8 cellular contexts compared by ENCODE assay signal in the genomic region with DNA sequence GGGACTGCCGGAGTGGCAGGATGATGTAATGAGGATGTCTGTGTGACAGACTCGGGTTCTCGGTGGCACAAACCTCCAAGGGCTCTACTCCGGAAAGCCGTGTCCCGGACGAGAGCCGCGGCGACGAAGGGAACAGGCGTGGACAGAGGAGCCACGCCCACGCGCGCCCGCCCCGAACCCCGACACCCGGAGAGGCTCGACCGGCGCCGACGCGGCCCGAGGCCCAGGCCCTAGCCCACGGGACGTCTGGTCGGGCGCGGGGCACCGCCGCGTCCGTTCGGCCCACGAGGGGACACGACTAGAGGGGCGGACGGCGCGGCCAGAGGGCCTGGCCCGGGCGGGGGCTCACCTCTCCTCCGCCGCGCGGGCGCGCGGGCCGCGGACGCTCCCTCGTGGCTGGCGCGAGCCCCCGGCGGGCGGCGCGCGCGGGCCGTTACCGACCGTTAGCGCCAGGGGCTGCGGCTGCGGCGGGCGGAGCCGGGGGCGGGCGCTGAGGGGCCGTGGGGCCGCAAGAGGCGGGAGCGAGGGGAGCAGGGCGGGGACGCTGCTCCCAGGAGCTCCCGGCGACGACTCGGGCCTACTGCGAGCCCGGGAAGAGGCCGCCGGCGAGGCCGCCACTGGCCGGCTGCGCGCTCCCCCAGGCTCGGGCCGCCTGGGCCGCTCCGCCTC. TPM values are rescaled to one million over a fixed set of nuclear protein-coding genes. Genes with fewer than 3 reads are reported as not detected.
DNase-seq lines count a peak whose midpoint lies in the region; ATAC-seq lines count a peak whose summit lies in the region.

No MANE protein-coding gene starts in this region.

- peak overlapping the region; percentile 80 to 96 (median 88) for H3K4me3 Mint-ChIP-seq in IgD-negative memory B cell
- H3K4me3 Mint-ChIP-seq in T-helper 2 cell treated with Interferon-gamma antibody and Interleukin-4, amounts not matched to agents 5 μg/mL and 100 μg/mL, for 36 hours, result peak overlapping the region; percentile 87

- no peaks in the 10 kb centered on the region for H3K36me3 ChIP-seq in mucosa of rectum (ENCODE audit: control insufficient read depth in 2 of 2, insufficient read depth in 2 of 2, low read length in 2 of 2)

- no peak overlapping the region for H3K9ac ChIP-seq in mucosa of rectum (ENCODE audit: low read depth in 1 of 2, low read length in 2 of 2)

- peak overlapping the region; percentile 52 to 68 for H3K4me3 ChIP-seq in mucosa of rectum (ENCODE audit: low read length in 2 of 2)

- ATAC-seq in activated CD4-positive, CD25-positive, alpha-beta regulatory T cell treated with anti-CD3 and anti-CD28 coated beads, Interleukin-2, amount 50 U/mL, for 24 hours, result peak; percentile 19 to 34
- peak; percentile 34 for ATAC-seq in GM21786 (IDR thresholded peaks at IDR 0.05; ENCODE audit: unreplicated experiment)

- H3K4me1 Mint-ChIP-seq in IgD-negative memory B cell, result peaks cover 13 to 17% (median 15%) of the 10 kb centered on the region in 3 donors
- peaks cover 21% of the 10 kb centered on the region for H3K4me1 Mint-ChIP-seq in T-helper 2 cell treated with Interferon-gamma antibody and Interleukin-4, amounts not matched to agents 5 μg/mL and 100 μg/mL, for 36 hours (ENCODE audit: low read depth)

- H3K27ac ChIP-seq in mucosa of rectum (ENCODE audit: low read depth in 2 of 2, low read length in 2 of 2), result no peak overlapping the region

- H3K4me1 ChIP-seq in mucosa of rectum (ENCODE audit: control insufficient read depth in 2 of 2, insufficient read depth in 2 of 2, low read length in 2 of 2), result peaks cover 14 to 19% of the 10 kb centered on the region in 2 donors

- peaks cover 4 to 16% (median 6%) of the 10 kb centered on the region in 3 donors for H3K9me3 Mint-ChIP-seq in IgD-negative memory B cell
- H3K9me3 Mint-ChIP-seq in T-helper 2 cell treated with Interferon-gamma antibody and Interleukin-4, amounts not matched to agents 5 μg/mL and 100 μg/mL, for 36 hours, result peaks cover 8% of the 10 kb centered on the region

- no peaks in the 10 kb centered on the region for H3K9me3 ChIP-seq in mucosa of rectum (ENCODE audit: control insufficient read depth in 2 of 2, low read length in 2 of 2)

- H3K36me3 Mint-ChIP-seq in IgD-negative memory B cell, result peaks cover 5% of the 10 kb centered on the region
- H3K36me3 Mint-ChIP-seq in T-helper 2 cell treated with Interferon-gamma antibody and Interleukin-4, amounts not matched to agents 5 μg/mL and 100 μg/mL, for 36 hours (ENCODE audit: low read depth), result peaks cover 10% of the 10 kb centered on the region

- peak overlapping the region in 2 of 3 donors; percentile 84 to 87 for H3K27ac Mint-ChIP-seq in IgD-negative memory B cell
- H3K27ac Mint-ChIP-seq in T-helper 2 cell treated with Interferon-gamma antibody and Interleukin-4, amounts not matched to agents 5 μg/mL and 100 μg/mL, for 36 hours, result peak overlapping the region; percentile 85

- DNase-seq in activated CD4-positive, CD25-positive, alpha-beta regulatory T cell (lab: John Stamatoyannopoulos, UW), result no peak
- peak; percentile 32 for DNase-seq in T-helper 2 cell treated with Interferon-gamma antibody and Interleukin-4, amounts not matched to agents 5 μg/mL and 100 μg/mL, for 36 hours (ENCODE audit: low spot score)
- DNase-seq in epidermal melanocyte (ENCODE audit: insufficient read length, low spot score) (peak; percentile 44), inferior parietal cortex (ENCODE audit: extremely low spot score) (no peak)

- peaks cover 44 to 50% of the 10 kb centered on the region in 2 donors for H3K27me3 ChIP-seq in mucosa of rectum (ENCODE audit: control insufficient read depth in 2 of 2, insufficient read depth in 2 of 2, low read length in 2 of 2)

- peaks cover 46% of the 10 kb centered on the region for H3K27me3 Mint-ChIP-seq in IgD-negative memory B cell
- H3K27me3 Mint-ChIP-seq in T-helper 2 cell treated with Interferon-gamma antibody and Interleukin-4, amounts not matched to agents 5 μg/mL and 100 μg/mL, for 36 hours (ENCODE audit: low read depth), result peaks cover 67% of the 10 kb centered on the region

RNA-seq across cellular contexts. Expression of a gene that starts 2.1 kb away (rescaled TPM):
- not detected for polyA plus RNA-seq in IgD-negative memory B cell

Comparison
In these comparisons a context has a peak if more than half of its experiments do, and no peak if none do; other contexts are left out.
1. DNase-seq: peak in T-helper 2 cell treated with Interferon-gamma antibody and Interleukin-4, amounts not matched to agents 5 μg/mL and 100 μg/mL, for 36 hours (single experiment) and epidermal melanocyte (single experiment); none in activated CD4-positive, CD25-positive, alpha-beta regulatory T cell (0 of 4) and inferior parietal cortex (single experiment).